Comparison of ENCODE assay signal across 23 cellular contexts in the genomic region with DNA sequence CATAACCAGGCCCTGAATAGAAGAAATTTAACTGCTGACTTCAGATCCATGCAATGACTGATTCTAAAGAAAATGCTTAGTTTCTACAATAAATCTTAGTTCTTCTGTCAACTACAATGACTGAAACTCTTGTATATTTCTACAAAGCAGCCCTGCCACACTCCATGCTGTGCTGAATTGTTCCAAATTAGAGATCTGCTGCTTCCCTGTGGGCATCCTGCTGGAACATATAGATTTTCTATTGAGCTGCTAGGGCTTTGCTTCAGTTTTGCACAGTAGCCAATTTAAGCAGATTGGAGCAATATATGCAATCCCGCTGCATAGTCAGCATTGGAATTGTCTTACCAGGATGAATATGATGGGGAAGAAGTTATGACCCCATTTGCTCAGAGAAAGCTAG.
DNase-seq lines count a peak whose midpoint lies in the region; ATAC-seq, FAIRE-seq and TF ChIP-seq lines count a peak whose summit lies in the region.
"Had no signal": no experiment of that assay in that cellular context is flagged by ENCODE, and none has a peak within 500 bp of the region (broad histone marks: within the 10 kb centered on the region; RNA-seq: fewer than 3 reads in every experiment).

No MANE protein-coding gene starts in this region.

- H2BK5ac ChIP-seq in H9 (ENCODE audit: insufficient read length, low read length) = no peak overlapping the region

- peak overlapping the region; percentile 73; the same call in 1 of the 2 replicates for H3K4me2 ChIP-seq in PC-3 (ENCODE audit: low read length)
- no peak overlapping the region for H3K4me2 ChIP-seq in astrocyte (ENCODE audit: low read length)
- no peak overlapping the region for H3K4me2 ChIP-seq in neural cell (ENCODE audit: low read length)
- H3K4me2 ChIP-seq in H9 (ENCODE audit: insufficient read depth, insufficient read length, low read length) = no peak overlapping the region
- H3K4me2 ChIP-seq: BLaER1 had no signal

- H4K91ac ChIP-seq in H9 (ENCODE audit: insufficient read length, low read depth, low read length) = no peak overlapping the region

- H3K4me1 Mint-ChIP-seq in astrocyte (ENCODE audit: low read depth, unreplicated experiment) (peaks cover 28% of the 10 kb centered on the region), H9 (peaks cover 0 to 5% of the 10 kb centered on the region in 2 experiments; a peak in 2 of 4 replicates)
- H3K4me1 Mint-ChIP-seq: B cell; CD4-positive, CD25-positive, alpha-beta regulatory T cell had no signal

- H3T11ph ChIP-seq in H9 (ENCODE audit: low read length) = no peak overlapping the region

- H4K20me1 ChIP-seq in PC-3 (ENCODE audit: low read length) = no peaks in the 10 kb centered on the region
- H4K20me1 ChIP-seq in astrocyte (ENCODE audit: insufficient read depth, low read length) = no peaks in the 10 kb centered on the region
- no peaks in the 10 kb centered on the region for H4K20me1 ChIP-seq in neural cell (ENCODE audit: insufficient read depth)
- H4K20me1 ChIP-seq in H9 (ENCODE audit: control insufficient read depth, insufficient read depth, insufficient read length) = no peaks in the 10 kb centered on the region
- H4K20me1 ChIP-seq: BLaER1 had no signal

- H3K27ac ChIP-seq in PC-3 (ENCODE audit: low read length) = peak overlapping the region; percentile 86
- peak overlapping the region; percentile 82 for H3K27ac ChIP-seq in astrocyte (ENCODE audit: low read depth, low read length)
- no peak overlapping the region for H3K27ac ChIP-seq in neural cell (ENCODE audit: low read length)
- H3K27ac ChIP-seq in H9 (ENCODE audit: insufficient read length, low read depth, low read length) = no peak overlapping the region
- H3K27ac ChIP-seq in foreskin keratinocyte = no peak overlapping the region
- no peak overlapping the region for H3K27ac ChIP-seq in heart left ventricle
- H3K27ac ChIP-seq: BLaER1, C4-2B, GM23248 had no signal

- H3K27ac Mint-ChIP-seq in astrocyte (ENCODE audit: unreplicated experiment) (no peak overlapping the region), H9 (no peak overlapping the region)
- H3K27ac Mint-ChIP-seq: B cell; CD4-positive, CD25-positive, alpha-beta regulatory T cell; CD8-positive, alpha-beta T cell had no signal

- H3F3A ChIP-seq in PC-3 (ENCODE audit: low read length, unreplicated experiment) (no peaks in the 10 kb centered on the region), neural cell (ENCODE audit: insufficient read depth, low read length, poor library complexity, severe bottlenecking) (peaks cover 6% of the 10 kb centered on the region)

- peak; percentile 22 for TF ChIP-seq RAD21 in neural cell (conservative IDR thresholded peaks at IDR 0.05)

- no peak overlapping the region for H3K18ac ChIP-seq in H9 (ENCODE audit: insufficient read length, low read depth, low read length)

- H3K27me3 ChIP-seq in PC-3 (ENCODE audit: low read length) (no peaks in the 10 kb centered on the region), astrocyte (ENCODE audit: insufficient read depth, low read length) (no peaks in the 10 kb centered on the region), neural cell (ENCODE audit: insufficient read depth, low read depth, low read length) (no peaks in the 10 kb centered on the region), H9 (ENCODE audit: insufficient read depth, low read length) (no peaks in the 10 kb centered on the region), foreskin keratinocyte (no peaks in the 10 kb centered on the region), heart left ventricle (no peaks in the 10 kb centered on the region)
- H3K27me3 ChIP-seq: BLaER1 had no signal

- H3K36me3 ChIP-seq in PC-3 (ENCODE audit: low read depth, low read length) (no peaks in the 10 kb centered on the region), astrocyte (ENCODE audit: insufficient read depth, low read length) (no peaks in the 10 kb centered on the region), neural cell (ENCODE audit: insufficient read depth, low read length) (no peaks in the 10 kb centered on the region), heart left ventricle (no peaks in the 10 kb centered on the region)
- H3K36me3 ChIP-seq: BLaER1 had no signal

- no peak overlapping the region for H2AK5ac ChIP-seq in H9 (ENCODE audit: insufficient read length, low read length)

- no CpG with 5 or more reads among the region's 1 CpG for WGBS in H9 (ENCODE audit: extremely low coverage, insufficient read length, low lambda C conversion rate)
- WGBS in heart left ventricle, 4 donors = 83 to 96% (median 94%) methylated on average over 1 of the region's 1 CpG

- no peaks in the 10 kb centered on the region for H3K9me3 ChIP-seq in PC-3 (ENCODE audit: low read length)
- H3K9me3 ChIP-seq in astrocyte (ENCODE audit: insufficient read depth, low read depth, low read length) = no peaks in the 10 kb centered on the region
- H3K9me3 ChIP-seq in neural cell (ENCODE audit: low read length) = no peaks in the 10 kb centered on the region
- no peaks in the 10 kb centered on the region for H3K9me3 ChIP-seq in H9 (ENCODE audit: control insufficient read depth, low read depth, low read length)
- no peaks in the 10 kb centered on the region for H3K9me3 ChIP-seq in heart left ventricle
- H3K9me3 ChIP-seq: BLaER1 had no signal

- no peaks in the 10 kb centered on the region for H3K79me1 ChIP-seq in H9 (ENCODE audit: insufficient read depth, low read depth, low read length, poor library complexity, severe bottlenecking)

- TF ChIP-seq POLR2A in heart left ventricle (IDR thresholded peaks at IDR 0.05) = no peak

- DNase-seq in PC-3 (no peak), astrocyte (ENCODE audit: low read depth) (no peak), retina (peak; percentile 7), H9 (no peak), foreskin keratinocyte (no peak), heart left ventricle (no peak)
- DNase-seq: CD4-positive, CD25-positive, alpha-beta regulatory T cell; CD8-positive, alpha-beta T cell; DMS 273 treated with DMSO at 0.1 percent for 48 hours; DMS79; EL; GDM1; GM23248; H7 had no signal

- no peak overlapping the region for H3K56ac ChIP-seq in H9 (ENCODE audit: insufficient read length, low read depth, low read length)

- no peak overlapping the region for H2BK12ac ChIP-seq in H9 (ENCODE audit: insufficient read length, low read depth, low read length)

- H3K4me3 ChIP-seq in PC-3 (ENCODE audit: low read length) (no peak overlapping the region), astrocyte (ENCODE audit: insufficient read depth, low read depth, low read length) (no peak overlapping the region), neural cell (ENCODE audit: low read length) (no peak overlapping the region), heart left ventricle (no peak overlapping the region)
- H3K4me3 ChIP-seq: BLaER1, GM12878, GM23248 had no signal

- no peak for FAIRE-seq in astrocyte (lab: Jason Lieb, UNC)
- FAIRE-seq: D721Med, GM12878, GM19239, H1 had no signal

- H3K4me3 Mint-ChIP-seq in astrocyte (ENCODE audit: unreplicated experiment) (no peak overlapping the region), H9 (no peak overlapping the region)
- H3K4me3 Mint-ChIP-seq: B cell; CD4-positive, CD25-positive, alpha-beta regulatory T cell; CD8-positive, alpha-beta T cell had no signal

- H2AFZ ChIP-seq in PC-3 (ENCODE audit: low read length) = no peak overlapping the region; the same call in 1 of the 2 replicates
- H2AFZ ChIP-seq in astrocyte (ENCODE audit: low read depth, low read length) = no peak overlapping the region
- H2AFZ ChIP-seq in neural cell (ENCODE audit: low read depth, low read length) = no peak overlapping the region
- no peak overlapping the region for H2AFZ ChIP-seq in H9 (ENCODE audit: low read length)
- H2AFZ ChIP-seq: GM23248 had no signal

- H3K79me2 ChIP-seq in PC-3 (ENCODE audit: low read length) (no peaks in the 10 kb centered on the region), astrocyte (ENCODE audit: insufficient read depth, low read length) (no peaks in the 10 kb centered on the region), neural cell (replicated peaks; ENCODE audit: insufficient read depth, low read length) (no peaks in the 10 kb centered on the region), H9 (ENCODE audit: insufficient read depth, low read length) (no peaks in the 10 kb centered on the region)

- no peak overlapping the region for H2BK20ac ChIP-seq in H9 (ENCODE audit: low read depth, low read length, poor library complexity, severe bottlenecking)

- POLR2A ChIA-PET in PC-3 (lab: Charles Lee; ENCODE audit: unreplicated experiment) = no interaction called here

- no peaks in the 10 kb centered on the region for H3K27me3 Mint-ChIP-seq in astrocyte (ENCODE audit: low read depth, unreplicated experiment)
- H3K27me3 Mint-ChIP-seq in H9 (ENCODE audit: low read depth) = no peaks in the 10 kb centered on the region
- H3K27me3 Mint-ChIP-seq: B cell; CD4-positive, CD25-positive, alpha-beta regulatory T cell had no signal

- CTCF ChIA-PET in PC-3 (lab: Charles Lee) = no interaction called here

- no peak overlapping the region for H4K5ac ChIP-seq in H9 (ENCODE audit: insufficient read length, low read depth, low read length)

- H3K4me1 ChIP-seq in PC-3 (ENCODE audit: insufficient read depth, low read length) = peaks cover 45% of the 10 kb centered on the region
- H3K4me1 ChIP-seq in astrocyte (ENCODE audit: insufficient read depth, low read length) = peaks cover 32% of the 10 kb centered on the region
- no peaks in the 10 kb centered on the region for H3K4me1 ChIP-seq in H9 (ENCODE audit: insufficient read depth, low read length)
- H3K4me1 ChIP-seq in foreskin keratinocyte = peaks cover 15% of the 10 kb centered on the region
- no peaks in the 10 kb centered on the region for H3K4me1 ChIP-seq in heart left ventricle
- H3K4me1 ChIP-seq: BLaER1 had no signal

- ATAC-seq in PC-3 (no peak), foreskin keratinocyte (no peak), heart left ventricle (no peak)
- ATAC-seq: CD8-positive, alpha-beta T cell; GM12878; HCT116 had no signal

- H3K9me3 Mint-ChIP-seq in astrocyte (ENCODE audit: unreplicated experiment) (no peaks in the 10 kb centered on the region), H9 (no peaks in the 10 kb centered on the region)

- H3K23me2 ChIP-seq in H9 (ENCODE audit: insufficient read length, low read depth, low read length, poor library complexity, severe bottlenecking) = no peaks in the 10 kb centered on the region

- TF ChIP-seq CTCF in PC-3 (conservative IDR thresholded peaks at IDR 0.05; ENCODE audit: low read depth, low read length) = no peak
- no peak for TF ChIP-seq CTCF in astrocyte (IDR thresholded peaks at IDR 0.05; ENCODE audit: insufficient read depth, low read depth, low read length)
- no peak for TF ChIP-seq CTCF in neural cell (IDR thresholded peaks at IDR 0.05; ENCODE audit: poor library complexity, severe bottlenecking)
- no peak for TF ChIP-seq CTCF in H9 (conservative IDR thresholded peaks at IDR 0.05)
- no peak for TF ChIP-seq CTCF in foreskin keratinocyte (conservative IDR thresholded peaks at IDR 0.05)
- no peak for TF ChIP-seq CTCF in heart left ventricle (IDR thresholded peaks at IDR 0.05)

- intact Hi-C loops in PC-3 (cut with micrococcal nuclease) (loop anchor here (5.0 to 10.0 kb wide), 3 partner anchors 94 to 294 kb away; no protein-coding TSS in a partner anchor), heart left ventricle (cut with DNase I) (no loop called here)

- peak; percentile 15 for TF ChIP-seq EP300 in neural cell (conservative IDR thresholded peaks at IDR 0.05; ENCODE audit: poor library complexity, severe bottlenecking)

- H2BK15ac ChIP-seq in H9 (ENCODE audit: low read depth, low read length) = no peak overlapping the region

- H3K23ac ChIP-seq in H9 (ENCODE audit: insufficient read length, low read depth, low read length) = no peak overlapping the region

- no peak overlapping the region for H3K4ac ChIP-seq in H9 (ENCODE audit: low read depth, low read length)

- no peak overlapping the region for H4K8ac ChIP-seq in H9 (replicated peaks; ENCODE audit: insufficient read length, low read depth, low read length)

- H2BK120ac ChIP-seq in H9 (ENCODE audit: low read depth, low read length, poor library complexity, severe bottlenecking) = no peak overlapping the region

- H3K36me3 Mint-ChIP-seq in astrocyte (ENCODE audit: low read depth, unreplicated experiment) (no peaks in the 10 kb centered on the region), H9 (ENCODE audit: insufficient read depth in 1 of 3, low read depth in 3 of 3) (no peaks in the 10 kb centered on the region; a peak in 1 of 7 replicates)
- H3K36me3 Mint-ChIP-seq: CD4-positive, CD25-positive, alpha-beta regulatory T cell; CD8-positive, alpha-beta T cell had no signal

- BruUV-seq in PC-3 (replicated peaks; lab: Mats Ljungman, UMichigan) = no TSS peak

- no peak overlapping the region for H3K14ac ChIP-seq in H9 (ENCODE audit: insufficient read depth, low read length)

- H3K9ac ChIP-seq in PC-3 (ENCODE audit: low read length) (peak overlapping the region; percentile 64; the same call in 1 of the 2 replicates), astrocyte (ENCODE audit: low read length) (no peak overlapping the region), neural cell (ENCODE audit: low read length) (no peak overlapping the region), H9 (ENCODE audit: extremely low read depth, insufficient read length, low read length) (no peak overlapping the region)
- H3K9ac ChIP-seq: BLaER1, GM23248 had no signal

- H3K9me2 ChIP-seq in PC-3 (replicated peaks; ENCODE audit: low read length) (no peaks in the 10 kb centered on the region), neural cell (ENCODE audit: insufficient read depth, low read length) (no peaks in the 10 kb centered on the region)

Comparison
In these comparisons a context has a peak if more than half of its experiments do, and no peak if none do; other contexts are left out.
1. H3K27ac ChIP-seq: peak in PC-3 (single experiment) and astrocyte (single experiment); none in neural cell (single experiment), H9 (single experiment), foreskin keratinocyte (single experiment) and heart left ventricle (0 of 12).